In genomic region chr10:114970515-114970914, GRCh38 we compare ENCODE assay signal across 15 cellular contexts. TPM values are rescaled to one million over a fixed set of nuclear protein-coding genes. Genes with fewer than 3 reads are reported as not detected.
A peak's percentile ranks its signal among the peaks of the same experiment; 100 is the strongest.
DNase-seq lines count a peak whose midpoint lies in the region; ATAC-seq and TF ChIP-seq lines count a peak whose summit lies in the region.
"Had no signal": no experiment of that assay in that cellular context is flagged by ENCODE, and none has a peak within 500 bp of the region (broad histone marks: within the 10 kb centered on the region; RNA-seq: fewer than 3 reads in every experiment).

No MANE protein-coding gene starts in this region.

- H3K4me3 Mint-ChIP-seq in natural killer cell (no peak overlapping the region), HFFc6 (no peak overlapping the region)
- no peak overlapping the region for H3K4me3 Mint-ChIP-seq in natural killer cell treated with Interleukin-12 subunit alpha and Interleukin-12 subunit beta and Interleukin-15 and Interleukin-18, amount 100 ng/mL, for 72 hours
- no peak overlapping the region for H3K4me3 Mint-ChIP-seq in activated T-helper 1 cell treated with anti-CD3 and anti-CD28 coated beads, Interleukin-12 subunit alpha, Interleukin-12 subunit beta, Interleukin-2, Interleukin-4 antibody, amounts not matched to agents 30 ng/mL and 10 ng/mL and 1 ng/mL, durations not matched to agents 14 hours and 24 hours and 36 hours

- no peaks in the 10 kb centered on the region for H3K27me3 ChIP-seq in uterus
- H3K27me3 ChIP-seq in prostate gland (replicated peaks; ENCODE audit: insufficient read depth) = no peaks in the 10 kb centered on the region
- H3K27me3 ChIP-seq: stomach had no signal

- no peak for TF ChIP-seq POLR2A in uterus (IDR thresholded peaks at IDR 0.05)
- no peak for TF ChIP-seq POLR2A in prostate gland (IDR thresholded peaks at IDR 0.05)

- 67% methylated on average over 4 of the region's 4 CpGs for WGBS in prostate gland

- TF ChIP-seq CTCF in natural killer cell (IDR thresholded peaks at IDR 0.05) (no peak), uterus (IDR thresholded peaks at IDR 0.05) (no peak), HFFc6 (IDR thresholded peaks at IDR 0.05) (no peak), prostate gland (IDR thresholded peaks at IDR 0.05) (no peak)

- H3K36me3 ChIP-seq in uterus (no peaks in the 10 kb centered on the region), prostate gland (no peaks in the 10 kb centered on the region)

- no peaks in the 10 kb centered on the region for H3K4me1 ChIP-seq in uterus
- H3K4me1 ChIP-seq in prostate gland (replicated peaks) = no peaks in the 10 kb centered on the region
- H3K4me1 ChIP-seq: stomach had no signal

- no peak overlapping the region for H3K4me3 ChIP-seq in uterus
- H3K4me3 ChIP-seq in prostate gland = no peak overlapping the region
- H3K4me3 ChIP-seq: lung, stomach had no signal

- intact Hi-C loops in natural killer cell (cut with micrococcal nuclease) = no loop called here
- intact Hi-C loops in activated T-helper 1 cell treated with anti-CD3 and anti-CD28 coated beads, Interleukin-12 subunit alpha, Interleukin-12 subunit beta, Interleukin-2, Interleukin-4 antibody, amounts not matched to agents 30 ng/mL and 10 ng/mL and 1 ng/mL, durations not matched to agents 14 hours and 24 hours and 36 hours (cut with micrococcal nuclease) = no loop called here
- intact Hi-C loops in uterus (cut with DNase I; ENCODE audit: low total_unique reads) = no loop called here
- intact Hi-C loops in prostate gland (cut with DNase I) = loop anchor here (10.0 kb wide), 1 partner anchor 124 kb away; the partner anchor contains the start of gene ATRNL1

- DNase-seq in natural killer cell (no peak), iPS-NIHi11 (ENCODE audit: low spot score) (peak; percentile 20), uterus (no peak), HFFc6 (no peak), SHP77 (lab: John Stamatoyannopoulos, UW) (no peak), prostate gland (ENCODE audit: low spot score) (no peak)
- DNase-seq in natural killer cell treated with Interleukin-12 subunit alpha and Interleukin-12 subunit beta and Interleukin-15 and Interleukin-18, amount 100 ng/mL, for 72 hours (ENCODE audit: low spot score) = no peak
- DNase-seq in activated T-helper 1 cell treated with anti-CD3 and anti-CD28 coated beads, Interleukin-12 subunit alpha, Interleukin-12 subunit beta, Interleukin-2, Interleukin-4 antibody, amounts not matched to agents 30 ng/mL and 10 ng/mL and 1 ng/mL, durations not matched to agents 14 hours and 24 hours and 36 hours (ENCODE audit: low spot score) = no peak
- DNase-seq: activated CD4-positive, alpha-beta T cell treated with anti-CD3 and anti-CD28 coated beads, Interleukin-2, amount 50 U/mL, for 48 hours; NCI-H1694 treated with DMSO at 0.1 percent for 48 hours; stimulated activated CD4-positive, alpha-beta T cell treated with anti-CD3 and anti-CD28 coated beads, Interleukin-4, amount 100 ng/mL, for 4 hours; stomach had no signal

- no peaks in the 10 kb centered on the region for H3K9me3 ChIP-seq in uterus
- no peaks in the 10 kb centered on the region for H3K9me3 ChIP-seq in prostate gland
- H3K9me3 ChIP-seq: stomach had no signal

- H3K4me1 Mint-ChIP-seq in natural killer cell (peaks cover 31% of the 10 kb centered on the region in 2 donors), HFFc6 (ENCODE audit: low read depth) (peaks cover 19% of the 10 kb centered on the region)
- peaks cover 19 to 21% of the 10 kb centered on the region in 2 donors for H3K4me1 Mint-ChIP-seq in natural killer cell treated with Interleukin-12 subunit alpha and Interleukin-12 subunit beta and Interleukin-15 and Interleukin-18, amount 100 ng/mL, for 72 hours (ENCODE audit: low read depth in 2 of 2)
- peaks cover 8% of the 10 kb centered on the region for H3K4me1 Mint-ChIP-seq in activated T-helper 1 cell treated with anti-CD3 and anti-CD28 coated beads, Interleukin-12 subunit alpha, Interleukin-12 subunit beta, Interleukin-2, Interleukin-4 antibody, amounts not matched to agents 30 ng/mL and 10 ng/mL and 1 ng/mL, durations not matched to agents 14 hours and 24 hours and 36 hours (ENCODE audit: low read depth)

- ATAC-seq in natural killer cell = peak; percentile 47 to 92 (median 79)
- no peak for ATAC-seq in natural killer cell treated with Interleukin-12 subunit alpha and Interleukin-12 subunit beta and Interleukin-15 and Interleukin-18, amount 100 ng/mL, for 72 hours
- ATAC-seq: HepG2 had no signal

- peak overlapping the region in 1 of 2 donors; percentile 20 for H3K27ac Mint-ChIP-seq in natural killer cell
- peak overlapping the region in 1 of 2 donors; percentile 43 for H3K27ac Mint-ChIP-seq in natural killer cell treated with Interleukin-12 subunit alpha and Interleukin-12 subunit beta and Interleukin-15 and Interleukin-18, amount 100 ng/mL, for 72 hours
- peak overlapping the region; percentile 1 for H3K27ac Mint-ChIP-seq in activated T-helper 1 cell treated with anti-CD3 and anti-CD28 coated beads, Interleukin-12 subunit alpha, Interleukin-12 subunit beta, Interleukin-2, Interleukin-4 antibody, amounts not matched to agents 30 ng/mL and 10 ng/mL and 1 ng/mL, durations not matched to agents 14 hours and 24 hours and 36 hours
- no peak overlapping the region for H3K27ac Mint-ChIP-seq in HFFc6
- H3K27ac Mint-ChIP-seq: progenitor cell of endocrine pancreas had no signal

- H3K27me3 Mint-ChIP-seq in natural killer cell (ENCODE audit: low read depth in 2 of 2) (no peaks in the 10 kb centered on the region), HFFc6 (ENCODE audit: insufficient read depth) (peaks cover 1% of the 10 kb centered on the region; the same call in 1 of the 2 replicates)
- no peaks in the 10 kb centered on the region for H3K27me3 Mint-ChIP-seq in natural killer cell treated with Interleukin-12 subunit alpha and Interleukin-12 subunit beta and Interleukin-15 and Interleukin-18, amount 100 ng/mL, for 72 hours
- H3K27me3 Mint-ChIP-seq in activated T-helper 1 cell treated with anti-CD3 and anti-CD28 coated beads, Interleukin-12 subunit alpha, Interleukin-12 subunit beta, Interleukin-2, Interleukin-4 antibody, amounts not matched to agents 30 ng/mL and 10 ng/mL and 1 ng/mL, durations not matched to agents 14 hours and 24 hours and 36 hours (ENCODE audit: insufficient read depth) = no peaks in the 10 kb centered on the region
- H3K27me3 Mint-ChIP-seq: progenitor cell of endocrine pancreas had no signal

- no peaks in the 10 kb centered on the region for H3K9me3 Mint-ChIP-seq in natural killer cell
- no peaks in the 10 kb centered on the region for H3K9me3 Mint-ChIP-seq in natural killer cell treated with Interleukin-12 subunit alpha and Interleukin-12 subunit beta and Interleukin-15 and Interleukin-18, amount 100 ng/mL, for 72 hours
- no peaks in the 10 kb centered on the region for H3K9me3 Mint-ChIP-seq in activated T-helper 1 cell treated with anti-CD3 and anti-CD28 coated beads, Interleukin-12 subunit alpha, Interleukin-12 subunit beta, Interleukin-2, Interleukin-4 antibody, amounts not matched to agents 30 ng/mL and 10 ng/mL and 1 ng/mL, durations not matched to agents 14 hours and 24 hours and 36 hours
- no peaks in the 10 kb centered on the region for H3K9me3 Mint-ChIP-seq in HFFc6

- H3K27ac ChIP-seq in uterus (peak overlapping the region; percentile 33 to 35), prostate gland (no peak overlapping the region)
- H3K27ac ChIP-seq: stomach had no signal

- H3K36me3 Mint-ChIP-seq in natural killer cell (peaks cover 6% of the 10 kb centered on the region), HFFc6 (ENCODE audit: low read depth) (peaks cover 9% of the 10 kb centered on the region; the same call in 1 of the 2 replicates)
- H3K36me3 Mint-ChIP-seq in natural killer cell treated with Interleukin-12 subunit alpha and Interleukin-12 subunit beta and Interleukin-15 and Interleukin-18, amount 100 ng/mL, for 72 hours = peaks cover 6% of the 10 kb centered on the region
- H3K36me3 Mint-ChIP-seq in activated T-helper 1 cell treated with anti-CD3 and anti-CD28 coated beads, Interleukin-12 subunit alpha, Interleukin-12 subunit beta, Interleukin-2, Interleukin-4 antibody, amounts not matched to agents 30 ng/mL and 10 ng/mL and 1 ng/mL, durations not matched to agents 14 hours and 24 hours and 36 hours (ENCODE audit: low read depth) = peaks cover 10% of the 10 kb centered on the region

RNA-seq across cellular contexts. Expression of gene TRUB1, which starts 32.5 kb away (rescaled TPM):
- total RNA-seq in natural killer cell = 10 to 100 TPM in 2 of 3 donors, 1 to 10 TPM in 1; 7.3 to 10.3 (median 10.1) TPM
- 10 to 100 TPM; 10.4 to 19.4 TPM for total RNA-seq in natural killer cell treated with Interleukin-12 subunit alpha and Interleukin-12 subunit beta and Interleukin-15 and Interleukin-18, amount 100 ng/mL, for 72 hours
- total RNA-seq in activated T-helper 1 cell treated with anti-CD3 and anti-CD28 coated beads, Interleukin-12 subunit alpha, Interleukin-12 subunit beta, Interleukin-2, Interleukin-4 antibody, amounts not matched to agents 30 ng/mL and 10 ng/mL and 1 ng/mL, durations not matched to agents 14 hours and 24 hours and 36 hours = 21.6 TPM in 2 replicates
- total RNA-seq in uterus = 10 to 100 TPM in 3 of 4 donors, 1 to 10 TPM in 1; 7.9 to 48.3 (median 14.7) TPM
- total RNA-seq in HFFc6 (2021; fragmentation: NEBNext Ultra II Directional; extraction: Animal tissue kit (Norgen Biotek cat#: 25700)) = 10 to 100 TPM; 17.4 to 23.2 (median 22.3) TPM
- total RNA-seq in prostate gland = 10 to 100 TPM; 24.7 to 29.1 TPM

Comparison
In these comparisons a context has a peak if more than half of its experiments do, and no peak if none do; other contexts are left out.
1. ATAC-seq: peak in natural killer cell (3 of 3); none in natural killer cell treated with Interleukin-12 subunit alpha and Interleukin-12 subunit beta and Interleukin-15 and Interleukin-18, amount 100 ng/mL, for 72 hours (0 of 2).
2. H3K27ac ChIP-seq: peak in uterus (2 of 2); none in prostate gland (0 of 2).